8 cellular contexts compared by ENCODE assay signal in genomic region chr12:94424830-94425229, GRCh38. TPM values are rescaled to one million over a fixed set of nuclear protein-coding genes. Genes with fewer than 3 reads are reported as not detected.
DNase-seq lines count a peak whose midpoint lies in the region; TF ChIP-seq lines count a peak whose summit lies in the region.
"Not testable (repeated sequence)": the region's sequence is repeated elsewhere in the genome, so short reads cannot be mapped to it uniquely, and the experiment has no call there.

No MANE protein-coding gene starts in this region.

- H3K4me2 ChIP-seq in mesenchymal stem cell (ENCODE audit: low read length, poor library complexity, severe bottlenecking) = not testable (repeated sequence)

- H2AFZ ChIP-seq in mesenchymal stem cell (ENCODE audit: low read depth, low read length) = not testable (repeated sequence)

- intact Hi-C loops in A673 (cut with micrococcal nuclease; ENCODE audit: unreplicated experiment) = not testable (repeated sequence)

- not testable (repeated sequence) for H3K27me3 ChIP-seq in A673 (replicated peaks; ENCODE audit: insufficient read depth, low read depth, low read length, poor library complexity); mesenchymal stem cell (ENCODE audit: control insufficient read depth in 1 of 2, insufficient read depth in 1 of 2, low read length in 2 of 2)

- H3K36me3 ChIP-seq in A673 (ENCODE audit: insufficient read depth, low read length, poor library complexity, severe bottlenecking); mesenchymal stem cell (ENCODE audit: control insufficient read depth in 1 of 2, insufficient read depth in 2 of 2, low read depth in 1 of 2, low read length in 2 of 2): not testable (repeated sequence)

- not testable (repeated sequence) for H2BK5ac ChIP-seq in mesenchymal stem cell (ENCODE audit: low read depth, low read length, poor library complexity, severe bottlenecking)

- peaks cover 19% of the 10 kb centered on the region for H3K9me3 ChIP-seq in A673 (ENCODE audit: low read depth, low read length, poor library complexity, severe bottlenecking)
- peaks cover 31% of the 10 kb centered on the region for H3K9me3 ChIP-seq in mesenchymal stem cell (ENCODE audit: control insufficient read depth, low read length)

- H3K79me1 ChIP-seq in mesenchymal stem cell (replicated peaks; ENCODE audit: low read length, poor library complexity, severe bottlenecking) = peaks cover 10% of the 10 kb centered on the region

- H3K4me1 ChIP-seq in A673 (ENCODE audit: insufficient read depth, low read length, poor library complexity, severe bottlenecking) = peaks cover 17% of the 10 kb centered on the region
- H3K4me1 ChIP-seq in mesenchymal stem cell (ENCODE audit: control insufficient read depth, insufficient read depth, low read depth, low read length) = not testable (repeated sequence)

- H3K9ac ChIP-seq in mesenchymal stem cell (ENCODE audit: low read length) = peak overlapping the region; percentile 59

- H3K18ac ChIP-seq in mesenchymal stem cell (ENCODE audit: low read depth in 1 of 2, low read length in 2 of 2) = not testable (repeated sequence)

- H3K23ac ChIP-seq in mesenchymal stem cell (ENCODE audit: low read length in 2 of 2) = not testable (repeated sequence)

- CTCF ChIA-PET in A673 (lab: Charles Lee) = not testable (repeated sequence)

- WGBS in mesenchymal stem cell = 97% methylated on average over 5 of the region's 5 CpGs

- not testable (repeated sequence) for BruUV-seq in A673 (replicated peaks; lab: Mats Ljungman, UMichigan)

- not testable (repeated sequence) for H4K91ac ChIP-seq in mesenchymal stem cell (ENCODE audit: low read length)

- POLR2A ChIA-PET in A673 (lab: Charles Lee; ENCODE audit: low non-redundant PET) = not testable (repeated sequence)

- DNase-seq in A673 (ENCODE audit: low spot score) (peak; percentile 25), ELR (ENCODE audit: low read depth) (peak; percentile 50), cardiac fibroblast (ENCODE audit: low read depth in 2 of 2) (peak; percentile 37 to 39), mesenchymal stem cell (peak; percentile 48)
- not testable (repeated sequence) for DNase-seq in Jurkat, Clone E6-1 (ENCODE audit: low read depth, low spot score); fibroblast of the aortic adventitia (ENCODE audit: low read depth); skeletal muscle cell (ENCODE audit: low read depth)

- H2BK15ac ChIP-seq in mesenchymal stem cell (ENCODE audit: low read depth, poor library complexity, severe bottlenecking) = not testable (repeated sequence)

- H2AK5ac ChIP-seq in mesenchymal stem cell (ENCODE audit: low read length, severe bottlenecking) = not testable (repeated sequence)

- H3K4ac ChIP-seq in mesenchymal stem cell (ENCODE audit: low read depth in 1 of 2, low read length in 2 of 2) = not testable (repeated sequence)

- H3K27ac ChIP-seq in A673 (ENCODE audit: low read depth, low read length, poor library complexity, severe bottlenecking); mesenchymal stem cell (ENCODE audit: low read length, poor library complexity, severe bottlenecking): not testable (repeated sequence)

- H3K14ac ChIP-seq in mesenchymal stem cell (ENCODE audit: low read length in 2 of 2) = not testable (repeated sequence)

- H4K8ac ChIP-seq in mesenchymal stem cell (ENCODE audit: low read length) = not testable (repeated sequence)

- not testable (repeated sequence) for TF ChIP-seq CTCF in A673 (conservative IDR thresholded peaks at IDR 0.05; ENCODE audit: low read depth, low read length); WI38 (IDR thresholded peaks at IDR 0.05; ENCODE audit: low read depth, low read length); cardiac fibroblast (IDR thresholded peaks at IDR 0.05; ENCODE audit: low read depth, low read length); fibroblast of the aortic adventitia (IDR thresholded peaks at IDR 0.05; ENCODE audit: insufficient read depth, low read length)

- not testable (repeated sequence) for H3K4me3 ChIP-seq in A673 (ENCODE audit: low read depth, low read length, poor library complexity, severe bottlenecking); mesenchymal stem cell (ENCODE audit: insufficient read depth in 1 of 2, low read depth in 1 of 2, low read length in 2 of 2)
- H3K4me3 ChIP-seq in Jurkat, Clone E6-1 (ENCODE audit: low read length) = peak overlapping the region; percentile 17
- peak overlapping the region; percentile 25; the same call in 1 of the 2 replicates for H3K4me3 ChIP-seq in WI38 (ENCODE audit: low read depth, low read length)
- peak overlapping the region; percentile 14 to 36 for H3K4me3 ChIP-seq in cardiac fibroblast (replicated peaks in 1 of 2; ENCODE audit: low read depth in 2 of 2, low read length in 2 of 2)
- H3K4me3 ChIP-seq in fibroblast of the aortic adventitia (ENCODE audit: low read depth, low read length) = peak overlapping the region; percentile 46
- peak overlapping the region; percentile 35 for H3K4me3 ChIP-seq in skeletal muscle cell (ENCODE audit: low read depth, low read length)

- H2BK12ac ChIP-seq in mesenchymal stem cell (ENCODE audit: low read length in 2 of 2) = not testable (repeated sequence)

- H2BK120ac ChIP-seq in mesenchymal stem cell (ENCODE audit: low read depth, low read length) = not testable (repeated sequence)

RNA-seq across cellular contexts. Expression of gene CEP83, which starts 34.8 kb away (rescaled TPM):
- total RNA-seq in A673 (2021) (24.6 and 29.2 TPM in 2 replicates), fibroblast of the aortic adventitia (ENCODE audit: low replicate concordance) (15.8 and 35.3 TPM in 2 replicates)
- polyA plus RNA-seq in Jurkat, Clone E6-1 (2012; ENCODE audit: insufficient read depth, insufficient read length) = 18.8 TPM
- polyA plus RNA-seq in mesenchymal stem cell (2013, experiment 1 of 2) = 4.9 TPM
- polyA plus RNA-seq in mesenchymal stem cell (2013, experiment 2 of 2) = 4.8 TPM
